Comparison of ENCODE assay signal across 7 cellular contexts in genomic region chr21:46634966-46635323, GRCh38. TPM values are rescaled to one million over a fixed set of nuclear protein-coding genes. Genes with fewer than 3 reads are reported as not detected.
A peak's percentile ranks its signal among the peaks of the same experiment; 100 is the strongest.
DNase-seq lines count a peak whose midpoint lies in the region; ATAC-seq and TF ChIP-seq lines count a peak whose summit lies in the region.

No MANE protein-coding gene starts in this region.

- H3K36me3 Mint-ChIP-seq in HFFc6 (ENCODE audit: low read depth): peaks cover 14% of the 10 kb centered on the region
- H3K36me3 Mint-ChIP-seq in T-helper 17 cell (ENCODE audit: low read depth): peaks cover 2% of the 10 kb centered on the region

- H3K27me3 ChIP-seq in GM06990 (replicated peaks; ENCODE audit: control insufficient read depth, insufficient read depth, low read length) (no peaks in the 10 kb centered on the region), mononuclear cell (ENCODE audit: insufficient read depth, low read length) (no peaks in the 10 kb centered on the region), tibial nerve (no peaks in the 10 kb centered on the region)

- TF ChIP-seq POLR2A in tibial nerve (IDR thresholded peaks at IDR 0.05): no peak

- peak overlapping the region; percentile 95 for H3K4me3 Mint-ChIP-seq in HFFc6
- peak overlapping the region; percentile 98 for H3K4me3 Mint-ChIP-seq in T-helper 17 cell

- H3K36me3 ChIP-seq in GM06990 (ENCODE audit: control insufficient read depth, insufficient read depth, low read length) (no peaks in the 10 kb centered on the region), tibial nerve (no peaks in the 10 kb centered on the region)

- H3K4me1 ChIP-seq in mononuclear cell (ENCODE audit: insufficient read depth, low read length): peaks cover 43% of the 10 kb centered on the region
- H3K4me1 ChIP-seq in tibial nerve: peaks cover 0 to 51% (median 28%) of the 10 kb centered on the region in 4 donors

- peak; percentile 27 for ATAC-seq in T-helper 17 cell

- no peaks in the 10 kb centered on the region for H3K9me3 Mint-ChIP-seq in HFFc6

- H3K4me3 ChIP-seq in GM06990 (replicated peaks; ENCODE audit: low read depth, low read length): peak overlapping the region; percentile 100
- H3K4me3 ChIP-seq in mononuclear cell (ENCODE audit: low read length): peak overlapping the region; percentile 100
- H3K4me3 ChIP-seq in tibial nerve: peak overlapping the region; percentile 68 to 94 (median 82)

- H3K9me3 ChIP-seq in T-helper 17 cell (ENCODE audit: control insufficient read depth, low read length, poor library complexity, severe bottlenecking) (no peaks in the 10 kb centered on the region), mononuclear cell (ENCODE audit: low read depth, low read length) (no peaks in the 10 kb centered on the region), tibial nerve (no peaks in the 10 kb centered on the region)

- H3K27me3 Mint-ChIP-seq in HFFc6 (ENCODE audit: insufficient read depth): peaks cover 2% of the 10 kb centered on the region; the same call in 1 of the 2 replicates
- H3K27me3 Mint-ChIP-seq in T-helper 17 cell: no peaks in the 10 kb centered on the region

- H3K27ac ChIP-seq in epithelial cell of prostate (peak overlapping the region; percentile 89), tibial nerve (peak overlapping the region; percentile 88 to 99 (median 98))

- peak overlapping the region; percentile 98 for H3K27ac Mint-ChIP-seq in HFFc6
- H3K27ac Mint-ChIP-seq in T-helper 17 cell: peak overlapping the region; percentile 96

- H3K4me1 Mint-ChIP-seq in HFFc6 (ENCODE audit: low read depth): peaks cover 49% of the 10 kb centered on the region
- H3K4me1 Mint-ChIP-seq in T-helper 17 cell: peaks cover 42% of the 10 kb centered on the region

- WGBS in tibial nerve, 2 donors: 1% methylated on average over 12 to 14 of the region's 14 CpGs

- TF ChIP-seq CTCF in GM06990 (IDR thresholded peaks at IDR 0.05; ENCODE audit: insufficient read depth, low read length, poor library complexity, severe bottlenecking) (no peak), HFFc6 (IDR thresholded peaks at IDR 0.05) (peak; percentile 56), tibial nerve (IDR thresholded peaks at IDR 0.05) (peak in 3 of 5 experiments; percentile 26 to 45 (median 31))

- TF ChIP-seq EP300 in tibial nerve (IDR thresholded peaks at IDR 0.05): no peak

- no peak for DNase-seq in GM06990 (ENCODE audit: extremely low read depth, insufficient read length)
- DNase-seq in HFFc6: peak; percentile 83
- peak; percentile 80 for DNase-seq in NCI-H1694 treated with DMSO at 0.1 percent for 48 hours (lab: John Stamatoyannopoulos, UW)
- DNase-seq in T-helper 17 cell: no peak
- DNase-seq in epithelial cell of prostate (ENCODE audit: low read depth, low spot score): no peak
- DNase-seq in tibial nerve (ENCODE audit: low spot score in 2 of 2): peak; percentile 41 to 72

RNA-seq across cellular contexts. Expression of gene PRMT2, which starts 0.5 kb away (rescaled TPM):
- total RNA-seq in HFFc6 (2021; fragmentation: NEBNext Ultra II Directional; extraction: Animal tissue kit (Norgen Biotek cat#: 25700)): 100 to 1,000 TPM in 4 of 6 experiments, 10 to 100 TPM in 2; 98.9 to 111 (median 105) TPM
- 100 to 1,000 TPM in 1 of 2 donors, 10 to 100 TPM in 1; 89.1 to 102 TPM for total RNA-seq in T-helper 17 cell
- total RNA-seq in mononuclear cell: 96.7 TPM
- 100 to 1,000 TPM; 104 to 132 (median 115) TPM for total RNA-seq in tibial nerve

RNA-seq across cellular contexts. Expression of gene S100B, which starts 30.1 kb away (rescaled TPM):
- total RNA-seq in HFFc6 (2021; fragmentation: NEBNext Ultra II Directional; extraction: Animal tissue kit (Norgen Biotek cat#: 25700)): not detected
- total RNA-seq in T-helper 17 cell (not detected), mononuclear cell (20.8 TPM), tibial nerve (1,000 to 10,000 TPM in 1 of 4 donors, 100 to 1,000 TPM in 3; 260 to 1,153 (median 828) TPM)

Comparison
In these comparisons a context has a peak if more than half of its experiments do, and no peak if none do; other contexts are left out.
1. DNase-seq: peak in HFFc6 (single experiment), NCI-H1694 treated with DMSO at 0.1 percent for 48 hours (single experiment) and tibial nerve (2 of 2); none in GM06990 (single experiment), T-helper 17 cell (0 of 3) and epithelial cell of prostate (single experiment).
2. RNA of gene S100B, which starts 30.1 kb away (total RNA-seq): 260 to 1,153 TPM in tibial nerve and 20.8 TPM in mononuclear cell (single experiment); not detected in T-helper 17 cell and not detected in HFFc6; every median in the first group is over 10 times any median in the second.
3. Peak in every context shown above with its lines, with median percentiles within 50 percentile points of each other: H3K4me3 ChIP-seq.